8 cellular contexts compared by ENCODE assay signal in the genomic region with DNA sequence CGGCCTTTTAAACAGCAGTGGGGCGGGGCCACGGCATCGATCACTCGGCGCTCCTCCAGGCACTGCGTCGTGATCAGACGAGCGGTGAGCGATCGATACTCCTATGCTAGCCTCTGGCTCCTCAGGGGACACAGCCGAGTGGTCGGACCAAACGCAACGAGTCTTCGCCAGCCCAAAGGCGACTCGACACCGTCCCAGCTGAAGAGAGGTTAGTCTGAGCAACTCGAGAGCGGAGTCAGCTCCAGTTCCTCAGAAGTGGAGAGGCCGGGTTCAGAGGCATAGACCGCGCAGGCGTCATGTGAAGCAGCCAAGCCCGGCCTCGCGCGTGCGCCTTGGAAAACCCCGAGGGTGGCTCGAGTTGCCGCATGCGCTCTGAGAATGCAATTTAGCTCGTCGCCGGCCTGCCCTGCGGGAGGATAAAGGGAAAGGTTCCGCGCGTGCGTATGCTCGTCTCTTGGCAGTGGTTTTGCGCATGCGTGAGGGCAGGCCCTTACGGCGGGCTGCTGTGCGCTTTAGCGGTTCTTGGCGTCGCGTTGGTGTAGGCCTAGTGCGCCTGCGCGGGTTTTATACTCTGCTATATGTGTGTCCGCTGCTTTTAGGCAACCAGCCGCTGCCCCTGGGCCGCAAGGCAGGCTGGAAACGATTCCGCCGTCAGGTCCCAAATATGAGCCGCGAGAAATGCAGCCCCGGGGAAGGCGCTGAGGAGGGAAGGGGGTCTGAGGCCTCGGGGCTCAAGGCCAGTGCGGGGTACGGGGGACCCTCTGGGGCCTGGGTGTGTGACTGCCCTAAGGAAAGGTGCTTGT. TPM values are rescaled to one million over a fixed set of nuclear protein-coding genes. Genes with fewer than 3 reads are reported as not detected.
A peak's percentile ranks its signal among the peaks of the same experiment; 100 is the strongest.
DNase-seq lines count a peak whose midpoint lies in the region; ATAC-seq lines count a peak whose summit lies in the region.

Gene KDM8 (plus strand): TSS at position 98 of the 803 bp plus-strand sequence. CDS start 6,598 bp downstream, outside the sequence.

- H3K9me3 Mint-ChIP-seq in activated T-helper 1 cell treated with anti-CD3 and anti-CD28 coated beads, Interleukin-12 subunit alpha, Interleukin-12 subunit beta, Interleukin-2, Interleukin-4 antibody, amounts not matched to agents 30 ng/mL and 10 ng/mL and 1 ng/mL, durations not matched to agents 14 hours and 24 hours and 36 hours, result no peaks in the 10 kb centered on the region
- H3K9me3 Mint-ChIP-seq in naive B cell, result peaks cover 0 to 5% (median 2%) of the 10 kb centered on the region in 7 donors
- H3K9me3 Mint-ChIP-seq in stimulated activated memory B cell treated with anti-CD40 and anti-IgM and Interleukin-4, amounts not matched to agents 10 μg/mL and 1 μg/mL and 100 μg/mL, for 72 hours, result peaks cover 3% of the 10 kb centered on the region

- no peaks in the 10 kb centered on the region for H3K9me3 ChIP-seq in Karpas-422 (ENCODE audit: low read length)

- H2AFZ ChIP-seq in Karpas-422 (ENCODE audit: low read length), result peak within 1 kb of the TSS; percentile 85

- peak; percentile 77 for ATAC-seq in GM21825 (IDR thresholded peaks at IDR 0.05; ENCODE audit: unreplicated experiment)
- peak; percentile 72 to 85 for ATAC-seq in naive B cell (ENCODE audit: low read depth in 2 of 2)
- ATAC-seq in stimulated activated memory B cell treated with anti-CD40 and anti-IgM and Interleukin-4, amounts not matched to agents 10 μg/mL and 1 μg/mL and 100 μg/mL, for 72 hours, result peak; percentile 92

- peaks cover 33% of the 10 kb centered on the region for H3K4me1 ChIP-seq in Karpas-422 (ENCODE audit: low read length)

- H3K4me3 ChIP-seq in Karpas-422 (ENCODE audit: low read length), result peak within 1 kb of the TSS; percentile 92

- peak; percentile 99 for DNase-seq in DMS79 treated with DMSO at 0.1 percent for 48 hours (lab: John Stamatoyannopoulos, UW)
- DNase-seq in Karpas-422, result peak; percentile 99
- peak; percentile 99 for DNase-seq in RKO (ENCODE audit: low spot score)
- DNase-seq in activated T-helper 1 cell treated with anti-CD3 and anti-CD28 coated beads, Interleukin-12 subunit alpha, Interleukin-12 subunit beta, Interleukin-2, Interleukin-4 antibody, amounts not matched to agents 30 ng/mL and 10 ng/mL and 1 ng/mL, durations not matched to agents 14 hours and 24 hours and 36 hours (ENCODE audit: low spot score), result peak; percentile 100
- peak; percentile 100 for DNase-seq in fibroblast of gingiva (ENCODE audit: low read depth)
- peak; percentile 99 for DNase-seq in naive B cell

- H3K4me1 Mint-ChIP-seq in activated T-helper 1 cell treated with anti-CD3 and anti-CD28 coated beads, Interleukin-12 subunit alpha, Interleukin-12 subunit beta, Interleukin-2, Interleukin-4 antibody, amounts not matched to agents 30 ng/mL and 10 ng/mL and 1 ng/mL, durations not matched to agents 14 hours and 24 hours and 36 hours (ENCODE audit: low read depth), result peaks cover 53% of the 10 kb centered on the region
- H3K4me1 Mint-ChIP-seq in naive B cell, result peaks cover 30 to 79% (median 55%) of the 10 kb centered on the region in 3 donors
- peaks cover 47% of the 10 kb centered on the region for H3K4me1 Mint-ChIP-seq in stimulated activated memory B cell treated with anti-CD40 and anti-IgM and Interleukin-4, amounts not matched to agents 10 μg/mL and 1 μg/mL and 100 μg/mL, for 72 hours

- intact Hi-C loops in activated T-helper 1 cell treated with anti-CD3 and anti-CD28 coated beads, Interleukin-12 subunit alpha, Interleukin-12 subunit beta, Interleukin-2, Interleukin-4 antibody, amounts not matched to agents 30 ng/mL and 10 ng/mL and 1 ng/mL, durations not matched to agents 14 hours and 24 hours and 36 hours (cut with micrococcal nuclease), result loop anchor here (1.0 kb wide), 7 partner anchors 24 to 199 kb away; partner anchors contain the start of genes IL21R and NSMCE1

- H3K9ac ChIP-seq in Karpas-422 (ENCODE audit: low read length), result peak within 1 kb of the TSS; percentile 97

- H3K36me3 ChIP-seq in Karpas-422 (ENCODE audit: insufficient read depth, low read length), result no peaks in the 10 kb centered on the region

- H3K4me3 Mint-ChIP-seq in activated T-helper 1 cell treated with anti-CD3 and anti-CD28 coated beads, Interleukin-12 subunit alpha, Interleukin-12 subunit beta, Interleukin-2, Interleukin-4 antibody, amounts not matched to agents 30 ng/mL and 10 ng/mL and 1 ng/mL, durations not matched to agents 14 hours and 24 hours and 36 hours, result peak within 1 kb of the TSS; percentile 97
- peak within 1 kb of the TSS; percentile 88 to 100 (median 96) for H3K4me3 Mint-ChIP-seq in naive B cell
- peak within 1 kb of the TSS; percentile 92 for H3K4me3 Mint-ChIP-seq in stimulated activated memory B cell treated with anti-CD40 and anti-IgM and Interleukin-4, amounts not matched to agents 10 μg/mL and 1 μg/mL and 100 μg/mL, for 72 hours

- no peaks in the 10 kb centered on the region for H3K9me2 ChIP-seq in Karpas-422 (replicated peaks; ENCODE audit: insufficient read depth, low read length)

- peak within 1 kb of the TSS; percentile 87 for H3K27ac ChIP-seq in Karpas-422 (ENCODE audit: low read length)

- H3K36me3 Mint-ChIP-seq in activated T-helper 1 cell treated with anti-CD3 and anti-CD28 coated beads, Interleukin-12 subunit alpha, Interleukin-12 subunit beta, Interleukin-2, Interleukin-4 antibody, amounts not matched to agents 30 ng/mL and 10 ng/mL and 1 ng/mL, durations not matched to agents 14 hours and 24 hours and 36 hours (ENCODE audit: low read depth), result peaks cover 7% of the 10 kb centered on the region
- peaks cover 0 to 5% of the 10 kb centered on the region in 2 donors for H3K36me3 Mint-ChIP-seq in naive B cell
- H3K36me3 Mint-ChIP-seq in stimulated activated memory B cell treated with anti-CD40 and anti-IgM and Interleukin-4, amounts not matched to agents 10 μg/mL and 1 μg/mL and 100 μg/mL, for 72 hours, result no peaks in the 10 kb centered on the region

- no peaks in the 10 kb centered on the region for H4K20me1 ChIP-seq in Karpas-422 (ENCODE audit: insufficient read depth, low read depth, low read length)

- H3K4me2 ChIP-seq in Karpas-422 (ENCODE audit: low read depth, low read length, poor library complexity, severe bottlenecking), result peak within 1 kb of the TSS; percentile 97

- H3K27ac Mint-ChIP-seq in activated T-helper 1 cell treated with anti-CD3 and anti-CD28 coated beads, Interleukin-12 subunit alpha, Interleukin-12 subunit beta, Interleukin-2, Interleukin-4 antibody, amounts not matched to agents 30 ng/mL and 10 ng/mL and 1 ng/mL, durations not matched to agents 14 hours and 24 hours and 36 hours, result peak within 1 kb of the TSS; percentile 99
- H3K27ac Mint-ChIP-seq in naive B cell, result peak within 1 kb of the TSS; percentile 97 to 100 (median 99)
- peak within 1 kb of the TSS; percentile 95 for H3K27ac Mint-ChIP-seq in stimulated activated memory B cell treated with anti-CD40 and anti-IgM and Interleukin-4, amounts not matched to agents 10 μg/mL and 1 μg/mL and 100 μg/mL, for 72 hours

- H3K79me2 ChIP-seq in Karpas-422 (ENCODE audit: low read length), result peaks cover 8% of the 10 kb centered on the region; the same call in 1 of the 2 replicates

- H3K27me3 ChIP-seq in Karpas-422 (ENCODE audit: low read length), result no peaks in the 10 kb centered on the region

- no peaks in the 10 kb centered on the region for H3K27me3 Mint-ChIP-seq in activated T-helper 1 cell treated with anti-CD3 and anti-CD28 coated beads, Interleukin-12 subunit alpha, Interleukin-12 subunit beta, Interleukin-2, Interleukin-4 antibody, amounts not matched to agents 30 ng/mL and 10 ng/mL and 1 ng/mL, durations not matched to agents 14 hours and 24 hours and 36 hours (ENCODE audit: insufficient read depth)
- H3K27me3 Mint-ChIP-seq in naive B cell, result no peaks in the 10 kb centered on the region
- H3K27me3 Mint-ChIP-seq in stimulated activated memory B cell treated with anti-CD40 and anti-IgM and Interleukin-4, amounts not matched to agents 10 μg/mL and 1 μg/mL and 100 μg/mL, for 72 hours, result no peaks in the 10 kb centered on the region

RNA-seq across cellular contexts. Expression of gene KDM8, which starts in this region (rescaled TPM):
- total RNA-seq in Karpas-422 (2014; rRNA removed; shearing (Covaris generic); ENCODE audit: low replicate concordance), result 1.9 and 3.1 TPM in 2 replicates
- total RNA-seq in activated T-helper 1 cell treated with anti-CD3 and anti-CD28 coated beads, Interleukin-12 subunit alpha, Interleukin-12 subunit beta, Interleukin-2, Interleukin-4 antibody, amounts not matched to agents 30 ng/mL and 10 ng/mL and 1 ng/mL, durations not matched to agents 14 hours and 24 hours and 36 hours, result 12.5 and 14.5 TPM in 2 replicates
- polyA plus RNA-seq in naive B cell (ENCODE audit: low read depth in 6 of 6), result 1 to 10 TPM in 5 of 6 donors, not detected in 1; 2.9 to 8.2 (median 4.2) TPM

Comparison
In these comparisons a context has a peak if more than half of its experiments do, and no peak if none do; other contexts are left out.
1. Peak in every context shown above with its lines: DNase-seq, ATAC-seq, H3K4me3 ChIP-seq and H3K27ac ChIP-seq.